Comparison of ENCODE assay signal across 1 cellular context in genomic region chr6:138563650-138564049, GRCh38.
TF ChIP-seq lines count a peak whose summit lies in the region.

No MANE protein-coding gene starts in this region.

TF ChIP-seq in GM23338, 12 proteins besides CTCF, POLR2A, EP300 and RAD21 (continued from another document):
- TF ChIP-seq REST (IDR thresholded peaks at IDR 0.05; ENCODE audit: unreplicated experiment): no peak
- no peak for TF ChIP-seq EZH2phosphoT487 (IDR thresholded peaks at IDR 0.05; ENCODE audit: unreplicated experiment)
- TF ChIP-seq STAT1 (IDR thresholded peaks at IDR 0.05; ENCODE audit: unreplicated experiment): no peak
- no peak for TF ChIP-seq JUNB (IDR thresholded peaks at IDR 0.05; ENCODE audit: unreplicated experiment)
- no peak for TF ChIP-seq CREB1 (CRISPR knock-in tag; IDR thresholded peaks at IDR 0.05; ENCODE audit: low read depth)
TF ChIP-seq in GM23338: peak in this region for 0.
